In the genomic region with DNA sequence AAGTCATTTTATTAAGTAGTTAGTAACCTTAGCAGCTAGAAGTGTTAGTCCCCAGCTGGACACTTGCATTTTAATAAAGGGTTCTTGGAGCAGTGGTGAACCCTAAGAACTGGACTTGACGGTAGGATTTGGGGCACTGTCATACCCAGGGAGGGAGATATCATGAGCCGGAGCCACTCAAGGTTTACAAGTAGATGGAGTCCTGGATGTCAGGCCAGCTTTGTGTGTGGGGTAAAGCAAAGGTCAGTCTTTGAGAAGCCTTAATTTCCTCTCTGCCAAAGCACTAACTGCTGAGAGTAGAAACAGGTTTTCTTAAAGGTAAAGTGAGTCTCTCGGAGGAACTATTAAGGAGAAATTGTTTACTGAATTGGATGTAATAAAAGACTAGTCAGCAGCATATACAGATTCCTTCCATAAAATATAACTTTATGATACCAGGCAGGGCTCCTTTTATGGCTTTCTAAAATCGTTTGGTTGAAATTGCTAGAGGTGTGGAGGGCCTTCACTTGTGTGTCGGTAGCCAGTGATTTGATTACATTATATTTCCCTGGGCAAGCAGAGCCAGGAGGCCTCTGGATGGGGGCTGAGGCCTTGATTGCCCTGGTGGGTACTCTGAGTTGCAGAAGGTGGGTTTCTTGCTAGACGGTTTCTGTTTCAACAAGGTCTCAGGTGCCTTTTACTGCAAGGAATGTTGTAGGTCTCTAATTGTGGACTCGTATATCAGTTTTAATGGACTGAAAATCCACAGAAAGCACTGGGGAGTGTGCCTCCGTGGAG, we compare ENCODE assay signal across 25 cellular contexts. TPM values are rescaled to one million over a fixed set of nuclear protein-coding genes. Genes with fewer than 3 reads are reported as not detected.
DNase-seq lines count a peak whose midpoint lies in the region; ATAC-seq, FAIRE-seq and TF ChIP-seq lines count a peak whose summit lies in the region.
"Had no signal": no experiment of that assay in that cellular context is flagged by ENCODE, and none has a peak within 500 bp of the region (broad histone marks: within the 10 kb centered on the region; RNA-seq: fewer than 3 reads in every experiment).

No MANE protein-coding gene starts in this region.

- no peak overlapping the region for H2AFZ ChIP-seq in OCI-LY7 (ENCODE audit: low read length)

- H3K4me1 Mint-ChIP-seq in activated CD4-positive, alpha-beta memory T cell treated with anti-CD3 and anti-CD28 coated beads for 36 hours (ENCODE audit: low read depth): peaks cover 52% of the 10 kb centered on the region
- peaks cover 27% of the 10 kb centered on the region for H3K4me1 Mint-ChIP-seq in activated CD4-positive, alpha-beta memory T cell treated with anti-CD3 and anti-CD28 coated beads, Interleukin-2, amount 10 ng/mL, durations not matched to agents 7 days and 5 days

- no peak overlapping the region for H3K4me2 ChIP-seq in OCI-LY7 (ENCODE audit: low read length)
- H3K4me2 ChIP-seq: A549 had no signal

- CTCF ChIA-PET in activated CD4-positive, alpha-beta memory T cell treated with anti-CD3 and anti-CD28 coated beads for 36 hours (lab: Charles Lee): interaction anchor here (1.3 kb wide), 1 partner anchor 13 kb away, joined by 4 read pairs; no protein-coding TSS in a partner anchor
- CTCF ChIA-PET in activated CD4-positive, alpha-beta memory T cell treated with anti-CD3 and anti-CD28 coated beads, Interleukin-2, amount 10 ng/mL, durations not matched to agents 7 days and 5 days (lab: Charles Lee): no interaction called here
- CTCF ChIA-PET in OCI-LY7 (lab: Charles Lee; ENCODE audit: unreplicated experiment): no interaction called here

- no TSS peak for BruUV-seq in OCI-LY7 (replicated peaks; lab: Mats Ljungman, UMichigan)

- no peak for TF ChIP-seq CTCF in WERI-Rb-1 (IDR thresholded peaks at IDR 0.05; ENCODE audit: low read depth, low read length)
- TF ChIP-seq CTCF in left lung (IDR thresholded peaks at IDR 0.05): no peak
- TF ChIP-seq CTCF in OCI-LY7 (conservative IDR thresholded peaks at IDR 0.05; ENCODE audit: low read length): no peak

- WGBS in small intestine, 3 donors: 25 to 55% (median 36%) methylated on average over 8 of the region's 8 CpGs

- POLR2A ChIA-PET in activated CD4-positive, alpha-beta memory T cell treated with anti-CD3 and anti-CD28 coated beads for 36 hours (lab: Charles Lee): no interaction called here
- POLR2A ChIA-PET in activated CD4-positive, alpha-beta memory T cell treated with anti-CD3 and anti-CD28 coated beads, Interleukin-2, amount 10 ng/mL, durations not matched to agents 7 days and 5 days (lab: Charles Lee): interaction anchor here (0.6 kb wide), 1 partner anchor 14 kb away, joined by 3 read pairs; no protein-coding TSS in a partner anchor
- POLR2A ChIA-PET in OCI-LY7 (lab: Charles Lee): no interaction called here

- H3K9me3 ChIP-seq in WERI-Rb-1 (ENCODE audit: severe bottlenecking) (no peaks in the 10 kb centered on the region), left lung (no peaks in the 10 kb centered on the region), small intestine (ENCODE audit: control insufficient read depth, low read depth) (no peaks in the 10 kb centered on the region), OCI-LY7 (ENCODE audit: low read length) (no peaks in the 10 kb centered on the region)
- H3K9me3 ChIP-seq: A549, heart left ventricle, left ventricle myocardium inferior had no signal

- H3K36me3 ChIP-seq in WERI-Rb-1: no peaks in the 10 kb centered on the region
- peaks cover 0 to 36% of the 10 kb centered on the region in 2 donors for H3K36me3 ChIP-seq in left lung
- H3K36me3 ChIP-seq in small intestine (ENCODE audit: control insufficient read depth in 2 of 2, insufficient read depth in 2 of 2, low read length in 2 of 2): peaks cover 7 to 9% of the 10 kb centered on the region in 2 donors
- H3K36me3 ChIP-seq in OCI-LY7 (ENCODE audit: insufficient read depth, low read length): no peaks in the 10 kb centered on the region

- no peak overlapping the region for H3K4me3 ChIP-seq in WERI-Rb-1 (ENCODE audit: low read depth, low read length)
- no peak overlapping the region for H3K4me3 ChIP-seq in left lung
- no peak overlapping the region for H3K4me3 ChIP-seq in small intestine (ENCODE audit: low read depth in 1 of 2, low read length in 2 of 2)
- no peak overlapping the region for H3K4me3 ChIP-seq in OCI-LY7 (ENCODE audit: low read depth, low read length, poor library complexity, severe bottlenecking)
- H3K4me3 ChIP-seq: A549, heart left ventricle, left ventricle myocardium inferior had no signal

- peak; percentile 61 for ATAC-seq in left lung
- ATAC-seq in HG02981 (IDR thresholded peaks at IDR 0.05; ENCODE audit: unreplicated experiment): no peak
- ATAC-seq: A549, Right ventricle myocardium inferior had no signal

- FAIRE-seq in small intestine (lab: Jason Lieb, UNC): no peak
- FAIRE-seq: A549 had no signal

- peaks cover 27% of the 10 kb centered on the region for H3K36me3 Mint-ChIP-seq in activated CD4-positive, alpha-beta memory T cell treated with anti-CD3 and anti-CD28 coated beads for 36 hours
- H3K36me3 Mint-ChIP-seq in activated CD4-positive, alpha-beta memory T cell treated with anti-CD3 and anti-CD28 coated beads, Interleukin-2, amount 10 ng/mL, durations not matched to agents 7 days and 5 days (ENCODE audit: low read depth): peaks cover 54% of the 10 kb centered on the region

- intact Hi-C loops in activated CD4-positive, alpha-beta memory T cell treated with anti-CD3 and anti-CD28 coated beads for 36 hours (cut with micrococcal nuclease): no loop called here
- intact Hi-C loops in left lung (cut with DNase I): no loop called here
- intact Hi-C loops in OCI-LY7 (cut with micrococcal nuclease; ENCODE audit: unreplicated experiment): no loop called here

- H3K27me3 ChIP-seq in WERI-Rb-1 (ENCODE audit: insufficient read depth, low read depth, severe bottlenecking): no peaks in the 10 kb centered on the region
- H3K27me3 ChIP-seq in left lung: no peaks in the 10 kb centered on the region
- no peaks in the 10 kb centered on the region for H3K27me3 ChIP-seq in small intestine (ENCODE audit: control insufficient read depth in 2 of 2, insufficient read depth in 2 of 2, low read length in 2 of 2)
- H3K27me3 ChIP-seq: heart left ventricle had no signal

- no peaks in the 10 kb centered on the region for H4K20me1 ChIP-seq in OCI-LY7 (ENCODE audit: insufficient read depth, low read length)

- H3K9me3 Mint-ChIP-seq in activated CD4-positive, alpha-beta memory T cell treated with anti-CD3 and anti-CD28 coated beads for 36 hours: no peaks in the 10 kb centered on the region
- no peaks in the 10 kb centered on the region for H3K9me3 Mint-ChIP-seq in activated CD4-positive, alpha-beta memory T cell treated with anti-CD3 and anti-CD28 coated beads, Interleukin-2, amount 10 ng/mL, durations not matched to agents 7 days and 5 days

- no peaks in the 10 kb centered on the region for H3K27me3 Mint-ChIP-seq in activated CD4-positive, alpha-beta memory T cell treated with anti-CD3 and anti-CD28 coated beads for 36 hours
- H3K27me3 Mint-ChIP-seq in activated CD4-positive, alpha-beta memory T cell treated with anti-CD3 and anti-CD28 coated beads, Interleukin-2, amount 10 ng/mL, durations not matched to agents 7 days and 5 days: no peaks in the 10 kb centered on the region
- H3K27me3 Mint-ChIP-seq: B cell had no signal

- H3K27ac Mint-ChIP-seq in activated CD4-positive, alpha-beta memory T cell treated with anti-CD3 and anti-CD28 coated beads for 36 hours: peak overlapping the region; percentile 28
- H3K27ac Mint-ChIP-seq in activated CD4-positive, alpha-beta memory T cell treated with anti-CD3 and anti-CD28 coated beads, Interleukin-2, amount 10 ng/mL, durations not matched to agents 7 days and 5 days: no peak overlapping the region
- H3K27ac Mint-ChIP-seq: B cell had no signal

- no peak overlapping the region for H3K4me3 Mint-ChIP-seq in activated CD4-positive, alpha-beta memory T cell treated with anti-CD3 and anti-CD28 coated beads for 36 hours
- H3K4me3 Mint-ChIP-seq in activated CD4-positive, alpha-beta memory T cell treated with anti-CD3 and anti-CD28 coated beads, Interleukin-2, amount 10 ng/mL, durations not matched to agents 7 days and 5 days: no peak overlapping the region
- H3K4me3 Mint-ChIP-seq: B cell had no signal

- H3K27ac ChIP-seq in WERI-Rb-1 (peak overlapping the region; percentile 19; the same call in 1 of the 2 replicates), left lung (no peak overlapping the region), small intestine (ENCODE audit: low read depth in 1 of 2, low read length in 1 of 2) (peak overlapping the region in 1 of 2 donors; percentile 62), OCI-LY7 (ENCODE audit: low read depth, low read length, poor library complexity, severe bottlenecking) (no peak overlapping the region)
- H3K27ac ChIP-seq: A549, epithelial cell of prostate, left ventricle myocardium inferior had no signal

- DNase-seq in activated CD4-positive, alpha-beta memory T cell treated with anti-CD3 and anti-CD28 coated beads for 36 hours: no peak
- no peak for DNase-seq in activated CD4-positive, alpha-beta memory T cell treated with anti-CD3 and anti-CD28 coated beads, Interleukin-2, amount 10 ng/mL, durations not matched to agents 7 days and 5 days
- no peak for DNase-seq in WERI-Rb-1
- DNase-seq in left lung: no peak
- peak; percentile 60 for DNase-seq in small intestine
- DNase-seq in OCI-LY7 (ENCODE audit: low spot score): no peak
- no peak for DNase-seq in KG1 (lab: John Stamatoyannopoulos, UW)
- DNase-seq: activated CD8-positive, alpha-beta memory T cell treated with anti-CD3 and anti-CD28 coated beads, Interleukin-2, amount 50 U/mL, for 4 hours; aorta; central memory CD4-positive, alpha-beta T cell; GOT3; heart left ventricle; left ventricle myocardium inferior; NCI-H1048; NCI-H187 treated with DMSO at 0.1 percent for 48 hours; NCI-H2227 treated with DMSO at 0.1 percent for 48 hours; nucleus accumbens; OCI-M1; retina; trophoblast cell had no signal

- no peaks in the 10 kb centered on the region for H3K79me2 ChIP-seq in OCI-LY7 (ENCODE audit: insufficient read depth, low read depth, low read length)

- no peaks in the 10 kb centered on the region for H3K9me2 ChIP-seq in OCI-LY7 (ENCODE audit: insufficient read depth, low read length)

- H3K4me1 ChIP-seq in left lung (peaks cover 5 to 67% of the 10 kb centered on the region in 2 donors), small intestine (ENCODE audit: control insufficient read depth in 2 of 2, insufficient read depth in 1 of 2, low read depth in 1 of 2, low read length in 1 of 2) (peaks cover 2 to 22% of the 10 kb centered on the region in 2 donors), OCI-LY7 (ENCODE audit: insufficient read depth, low read length, poor library complexity, severe bottlenecking) (no peaks in the 10 kb centered on the region)
- H3K4me1 ChIP-seq: A549 had no signal

RNA-seq across cellular contexts. Expression of gene SQOR, which starts 23.1 kb away (rescaled TPM):
- total RNA-seq in activated CD4-positive, alpha-beta memory T cell treated with anti-CD3 and anti-CD28 coated beads for 36 hours: 100 to 1,000 TPM; 181 to 194 TPM
- total RNA-seq in activated CD4-positive, alpha-beta memory T cell treated with anti-CD3 and anti-CD28 coated beads, Interleukin-2, amount 10 ng/mL, durations not matched to agents 7 days and 5 days: 100 to 1,000 TPM; 139 to 142 TPM
- 100 to 1,000 TPM in 1 of 2 donors, 10 to 100 TPM in 1; 79.2 to 116 TPM for total RNA-seq in left lung
- 10 to 100 TPM; 59.1 to 78.1 (median 68.9) TPM for polyA plus RNA-seq in small intestine
- total RNA-seq in OCI-LY7 (2014; rRNA removed; shearing (Covaris generic)): 0.23 and 1.8 TPM in 2 replicates
- 0.42 and 0.89 TPM in 2 replicates for total RNA-seq in OCI-LY7 (2022)

Comparison
In these comparisons a context has a peak if more than half of its experiments do, and no peak if none do; other contexts are left out.
1. RNA of gene SQOR, which starts 23.1 kb away (total RNA-seq): 181 to 194 TPM in activated CD4-positive, alpha-beta memory T cell treated with anti-CD3 and anti-CD28 coated beads for 36 hours, 139 to 142 TPM in activated CD4-positive, alpha-beta memory T cell treated with anti-CD3 and anti-CD28 coated beads, Interleukin-2, amount 10 ng/mL, durations not matched to agents 7 days and 5 days and 79.2 to 116 TPM in left lung; 0.23 to 1.8 TPM in OCI-LY7; every median in the first group is over 10 times any median in the second.